1 cellular context compared by ENCODE assay signal in genomic region chr1:13799502-13800283, GRCh38.
TF ChIP-seq lines count a peak whose summit lies in the region.

No MANE protein-coding gene starts in this region.

TF ChIP-seq in GM12878, 131 proteins besides CTCF, POLR2A, EP300 and RAD21 (continued from another document):
- no peak for TF ChIP-seq REST (IDR thresholded peaks at IDR 0.05; ENCODE audit: low read depth, low read length)
- no peak for TF ChIP-seq TBL1XR1 (IDR thresholded peaks at IDR 0.05; ENCODE audit: low read depth, low read length)
